8 cellular contexts compared by ENCODE assay signal in the genomic region with DNA sequence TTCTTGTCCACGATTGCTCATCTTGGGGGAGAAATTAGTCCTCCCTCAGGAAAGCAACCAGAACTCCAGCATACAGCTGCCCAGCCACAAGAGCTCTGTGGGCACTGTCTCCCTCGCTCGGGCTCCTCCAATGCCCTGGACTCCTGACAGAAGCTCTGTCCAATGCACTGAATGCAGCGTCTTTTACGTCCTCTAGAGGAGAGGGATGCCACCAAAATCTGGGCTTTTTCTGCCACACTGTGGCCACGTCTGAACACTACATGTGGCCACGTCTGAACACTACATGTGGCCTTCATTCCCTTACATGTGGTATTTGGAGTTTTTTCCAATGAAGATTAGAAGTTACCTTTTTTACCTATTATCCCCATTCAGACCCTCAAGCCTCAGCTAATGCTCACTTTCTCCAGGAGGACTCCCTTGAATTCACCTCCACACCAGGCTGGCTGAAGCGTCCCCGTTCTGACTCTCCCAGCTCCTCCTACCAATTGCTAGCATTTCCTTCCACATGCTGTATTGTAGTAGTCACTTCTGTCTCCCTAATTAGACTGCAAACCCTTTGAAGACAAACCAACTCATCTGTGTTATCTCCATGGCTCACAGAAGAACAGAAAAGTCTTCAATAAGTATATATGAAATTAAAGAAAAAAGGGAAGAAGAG.
A peak's percentile ranks its signal among the peaks of the same experiment; 100 is the strongest.
DNase-seq lines count a peak whose midpoint lies in the region; ATAC-seq and TF ChIP-seq lines count a peak whose summit lies in the region.

No MANE protein-coding gene starts in this region.

- H3K18ac ChIP-seq in neuronal stem cell (ENCODE audit: low read length), result no peak overlapping the region

- 14 to 19% methylated on average over 9 of the region's 9 CpGs for WGBS in GM23248 (ENCODE audit: low coverage in 1 of 2, low lambda C conversion rate in 2 of 2, missing lambda C conversion rate in 2 of 2), 2 experiments
- no CpG with 5 or more reads among the region's 9 CpGs for WGBS in neuronal stem cell (ENCODE audit: extremely low coverage in 2 of 2, insufficient read length in 2 of 2, insufficient replicate concordance in 1 of 2), 2 donors

- no peak overlapping the region for H2AK5ac ChIP-seq in neuronal stem cell (ENCODE audit: low read depth, low read length)

- peak overlapping the region; percentile 52 for H2AFZ ChIP-seq in GM23248
- no peak overlapping the region for H2AFZ ChIP-seq in neuronal stem cell (ENCODE audit: low read length)

- no peaks in the 10 kb centered on the region for H3K4me1 ChIP-seq in GM23248 (ENCODE audit: insufficient read depth)
- peaks cover 0 to 1% of the 10 kb centered on the region in 2 donors for H3K4me1 ChIP-seq in neuronal stem cell (ENCODE audit: control insufficient read depth in 2 of 2, insufficient read depth in 1 of 2, low read depth in 1 of 2, low read length in 2 of 2)

- H3K23ac ChIP-seq in neuronal stem cell (ENCODE audit: low read depth, low read length, poor library complexity), result no peak overlapping the region

- H3K27ac ChIP-seq in GM23248, result no peak overlapping the region
- no peak overlapping the region for H3K27ac ChIP-seq in SK-N-MC
- no peak overlapping the region for H3K27ac ChIP-seq in neuronal stem cell (replicated peaks; ENCODE audit: low read length)

- H2BK5ac ChIP-seq in neuronal stem cell (ENCODE audit: low read length), result no peak overlapping the region

- peak; percentile 74 for TF ChIP-seq CTCF in fibroblast of mammary gland (conservative IDR thresholded peaks at IDR 0.05; ENCODE audit: control insufficient read depth, insufficient read depth, low read depth, low read length)

- H2BK15ac ChIP-seq in neuronal stem cell (ENCODE audit: low read length), result no peak overlapping the region

- no peak overlapping the region for H3K14ac ChIP-seq in neuronal stem cell (ENCODE audit: low read length)

- H3K4me2 ChIP-seq in GM23248 (ENCODE audit: unreplicated experiment), result peak overlapping the region; percentile 48
- H3K4me2 ChIP-seq in neuronal stem cell (ENCODE audit: insufficient read depth, low read length, poor library complexity, severe bottlenecking), result no peak overlapping the region

- H3K79me1 ChIP-seq in neuronal stem cell (ENCODE audit: low read depth, low read length), result no peaks in the 10 kb centered on the region

- no peaks in the 10 kb centered on the region for H3F3A ChIP-seq in GM23248 (ENCODE audit: insufficient read depth)

- no peaks in the 10 kb centered on the region for H4K20me1 ChIP-seq in GM23248 (ENCODE audit: insufficient read depth)

- H3K9me3 ChIP-seq in GM23248 (ENCODE audit: low read depth) (no peaks in the 10 kb centered on the region), SK-N-MC (ENCODE audit: low read depth, low read length) (no peaks in the 10 kb centered on the region), neuronal stem cell (replicated peaks in 1 of 2; ENCODE audit: control insufficient read depth in 2 of 2, insufficient read depth in 1 of 2, low read depth in 1 of 2, low read length in 2 of 2) (no peaks in the 10 kb centered on the region)

- H3K9ac ChIP-seq in GM23248, result no peak overlapping the region
- no peak overlapping the region for H3K9ac ChIP-seq in SK-N-MC (ENCODE audit: insufficient read length)
- H3K9ac ChIP-seq in neuronal stem cell (ENCODE audit: low read depth, low read length, poor library complexity), result no peak overlapping the region

- peaks cover 19% of the 10 kb centered on the region for H3K27me3 ChIP-seq in GM23248 (replicated peaks; ENCODE audit: insufficient read depth)
- H3K27me3 ChIP-seq in neuronal stem cell (ENCODE audit: control insufficient read depth in 3 of 3, insufficient read depth in 3 of 3, low read depth in 1 of 3, low read length in 3 of 3), result no peaks in the 10 kb centered on the region

- ATAC-seq in HG02840 (IDR thresholded peaks at IDR 0.05; ENCODE audit: low FRiP score, unreplicated experiment), result no peak

- H3K9me2 ChIP-seq in GM23248 (ENCODE audit: insufficient read depth), result no peaks in the 10 kb centered on the region

- H4K91ac ChIP-seq in neuronal stem cell (ENCODE audit: low read depth, low read length, poor library complexity), result no peak overlapping the region

- in situ Hi-C loops in GM23248 (cut with MboI), result loop anchor here (5.0 to 25.0 kb wide), 2 partner anchors 462 to 1067 kb away; no protein-coding TSS in a partner anchor

- H3K36me3 ChIP-seq in GM23248 (ENCODE audit: low read depth), result no peaks in the 10 kb centered on the region
- no peaks in the 10 kb centered on the region for H3K36me3 ChIP-seq in SK-N-MC (ENCODE audit: insufficient read depth, low read length)
- no peaks in the 10 kb centered on the region for H3K36me3 ChIP-seq in neuronal stem cell (replicated peaks in 1 of 2; ENCODE audit: control insufficient read depth in 2 of 2, insufficient read depth in 2 of 2, low read length in 2 of 2)

- no peak overlapping the region for H2BK12ac ChIP-seq in neuronal stem cell (ENCODE audit: low read length)

- peak; percentile 41 for DNase-seq in GM04504 (ENCODE audit: low read depth)
- DNase-seq in GM23248, result peak; percentile 90
- DNase-seq in NCI-H1048 (lab: John Stamatoyannopoulos, UW), result peak; percentile 74
- peak; percentile 39 for DNase-seq in SK-N-MC (ENCODE audit: low read depth, low spot score)
- peak; percentile 75 for DNase-seq in fibroblast of mammary gland (ENCODE audit: low read depth)
- peak; percentile 54 for DNase-seq in neuronal stem cell (ENCODE audit: low spot score)
- DNase-seq in stimulated activated CD4-positive, alpha-beta T cell treated with anti-CD3 and anti-CD28 coated beads, Interleukin-12 subunit alpha, Interleukin-12 subunit beta, amount 100 ng/mL, for 4 hours, result no peak

- no peak overlapping the region for H3K4ac ChIP-seq in neuronal stem cell (ENCODE audit: low read length)

- H4K8ac ChIP-seq in neuronal stem cell (ENCODE audit: low read depth, low read length), result no peak overlapping the region

- H3K4me3 ChIP-seq in GM23248 (peak overlapping the region; percentile 52), SK-N-MC (no peak overlapping the region), fibroblast of mammary gland (ENCODE audit: control insufficient read depth, low read depth, low read length) (no peak overlapping the region), neuronal stem cell (ENCODE audit: low read length in 2 of 2) (no peak overlapping the region)

- no peak overlapping the region for H2BK120ac ChIP-seq in neuronal stem cell (ENCODE audit: low read depth, low read length)

- H3K79me2 ChIP-seq in GM23248 (ENCODE audit: insufficient read depth), result no peaks in the 10 kb centered on the region
